ENCODE assay signal across 11 cellular contexts in genomic region chr12:9948606-9949286, GRCh38. TPM values are rescaled to one million over a fixed set of nuclear protein-coding genes. Genes with fewer than 3 reads are reported as not detected.
DNase-seq lines count a peak whose midpoint lies in the region; ATAC-seq and TF ChIP-seq lines count a peak whose summit lies in the region.
"Had no signal": no experiment of that assay in that cellular context is flagged by ENCODE, and none has a peak within 500 bp of the region (broad histone marks: within the 10 kb centered on the region; RNA-seq: fewer than 3 reads in every experiment).

No MANE protein-coding gene starts in this region.

- no peak overlapping the region for H3K9ac ChIP-seq in trophoblast cell (ENCODE audit: low read length)

- H3K18ac ChIP-seq in trophoblast cell (ENCODE audit: low read length), result no peak overlapping the region

- TF ChIP-seq CTCF in CD14-positive monocyte (IDR thresholded peaks at IDR 0.05) (no peak), thyroid gland (IDR thresholded peaks at IDR 0.05) (no peak)

- H2BK12ac ChIP-seq in trophoblast cell (ENCODE audit: low read length), result no peak overlapping the region

- H3K36me3 Mint-ChIP-seq in CD14-positive monocyte, result no peaks in the 10 kb centered on the region

- H2BK5ac ChIP-seq in trophoblast cell (ENCODE audit: low read depth, low read length, poor library complexity), result no peak overlapping the region

- H3K4me3 ChIP-seq in trophoblast cell (ENCODE audit: low read depth, low read length) (no peak overlapping the region), thyroid gland (replicated peaks in 1 of 3) (no peak overlapping the region)

- no peaks in the 10 kb centered on the region for H3K79me1 ChIP-seq in trophoblast cell (ENCODE audit: low read length)

- no CpG with 5 or more reads among the region's 3 CpGs for WGBS in trophoblast cell (ENCODE audit: extremely low coverage, insufficient coverage, insufficient read length)
- WGBS in thyroid gland, 2 donors, result 76 to 78% methylated on average over 3 of the region's 3 CpGs

- no peak overlapping the region for H2AFZ ChIP-seq in trophoblast cell (ENCODE audit: insufficient read depth, low read length, poor library complexity)

- H3K27ac Mint-ChIP-seq in CD14-positive monocyte, result peak overlapping the region; percentile 82 to 91 (median 85)

- ATAC-seq in HG03025 (IDR thresholded peaks at IDR 0.05; ENCODE audit: low FRiP score, unreplicated experiment), result peak; percentile 98

- H2AK5ac ChIP-seq in trophoblast cell (ENCODE audit: low read length), result no peak overlapping the region

- H4K12ac ChIP-seq in trophoblast cell (ENCODE audit: low read depth, low read length), result no peak overlapping the region

- no peak for DNase-seq in CD14-positive monocyte (ENCODE audit: low spot score)
- DNase-seq in GM19238 (ENCODE audit: insufficient read length, low spot score), result peak; percentile 20
- peak; percentile 69 for DNase-seq in SIG-M5 (lab: John Stamatoyannopoulos, UW)
- no peak for DNase-seq in trophoblast cell
- no peak for DNase-seq in NCI-H2171 (lab: John Stamatoyannopoulos, UW)
- DNase-seq in thyroid gland, result no peak
- no peak for DNase-seq in stimulated activated CD4-positive, alpha-beta T cell treated with anti-CD3 and anti-CD28 coated beads, Interleukin-2, amount 100 ng/mL, for 48 hours
- DNase-seq: activated CD4-positive, alpha-beta T cell treated with anti-CD3 and anti-CD28 coated beads, Interleukin-2, amount 50 U/mL, for 1 hour; NCI-H1092 treated with DMSO at 0.1 percent for 48 hours had no signal

- peak overlapping the region in 1 of 2 donors; percentile 2 for H3K4me3 Mint-ChIP-seq in CD14-positive monocyte

- no peak for TF ChIP-seq POLR2A in thyroid gland (IDR thresholded peaks at IDR 0.05)

- peaks cover 72% of the 10 kb centered on the region for H3K4me1 Mint-ChIP-seq in CD14-positive monocyte

- H4K8ac ChIP-seq in trophoblast cell (ENCODE audit: low read depth, low read length), result no peak overlapping the region

- H3K14ac ChIP-seq in trophoblast cell (ENCODE audit: low read length), result no peak overlapping the region

- H3K4me2 ChIP-seq in trophoblast cell (ENCODE audit: low read length), result no peak overlapping the region

- no peak overlapping the region for H4K91ac ChIP-seq in trophoblast cell (ENCODE audit: low read depth, low read length)

- intact Hi-C loops in CD14-positive monocyte (cut with micrococcal nuclease) (loop anchor here (10.0 kb wide), 2 partner anchors 84 to 186 kb away; partner anchors contain the start of genes CLEC2B (in 1 of the 2) and CLEC7A (in 1 of the 2)), thyroid gland (cut with DNase I) (no loop called here)

- H3K27ac ChIP-seq in trophoblast cell (ENCODE audit: low read depth, low read length), result no peak overlapping the region
- no peak overlapping the region for H3K27ac ChIP-seq in thyroid gland

- no peak overlapping the region for H2BK120ac ChIP-seq in trophoblast cell (ENCODE audit: insufficient read depth, low read length, poor library complexity)

- H3K9me3 Mint-ChIP-seq in CD14-positive monocyte, result peaks cover 0 to 2% (median 0%) of the 10 kb centered on the region in 7 donors

- H3K9me3 ChIP-seq in trophoblast cell (ENCODE audit: insufficient read depth, low read depth, low read length) (no peaks in the 10 kb centered on the region), thyroid gland (no peaks in the 10 kb centered on the region)

- H3K36me3 ChIP-seq in trophoblast cell (ENCODE audit: control insufficient read depth in 1 of 2, insufficient read depth in 2 of 2, low read length in 2 of 2) (no peaks in the 10 kb centered on the region), thyroid gland (no peaks in the 10 kb centered on the region)

- no peak overlapping the region for H3K4ac ChIP-seq in trophoblast cell (ENCODE audit: low read depth, low read length)

- no peak overlapping the region for H3K23ac ChIP-seq in trophoblast cell (ENCODE audit: low read length)

- H3K4me1 ChIP-seq in trophoblast cell (ENCODE audit: control insufficient read depth in 1 of 2, insufficient read depth in 2 of 2, low read length in 2 of 2) (no peaks in the 10 kb centered on the region), thyroid gland (no peaks in the 10 kb centered on the region)

- peaks cover 0 to 3% (median 0%) of the 10 kb centered on the region in 3 donors for H3K27me3 Mint-ChIP-seq in CD14-positive monocyte (ENCODE audit: low read depth in 3 of 3)

- no peaks in the 10 kb centered on the region for H3K27me3 ChIP-seq in trophoblast cell (ENCODE audit: insufficient read depth, low read length)
- no peaks in the 10 kb centered on the region for H3K27me3 ChIP-seq in thyroid gland

- no peaks in the 10 kb centered on the region for H3K79me2 ChIP-seq in trophoblast cell (ENCODE audit: control insufficient read depth, insufficient read depth, low read length, poor library complexity)

RNA-seq across cellular contexts. Expression of gene CLEC2A, which starts 16.6 kb away (rescaled TPM):
- not detected for polyA plus RNA-seq in CD14-positive monocyte
- polyA plus RNA-seq in trophoblast cell (2013), result 0.10 TPM in 1 of 2 replicates, not detected in the other
- total RNA-seq in thyroid gland, result not detected
- total RNA-seq: renal cortical epithelial cell had no signal

RNA-seq across cellular contexts. Expression of gene CLEC12A, which starts 22.5 kb away (rescaled TPM):
- polyA plus RNA-seq in CD14-positive monocyte, result 100 to 1,000 TPM; 356 to 412 TPM
- 0.15 and 0.32 TPM in 2 replicates for polyA plus RNA-seq in trophoblast cell (2013)
- total RNA-seq in thyroid gland, result under 1 TPM in 1 of 4 donors, not detected in 3; 0.22 TPM
- total RNA-seq: renal cortical epithelial cell had no signal

RNA-seq across cellular contexts. Expression of gene CLEC1B, which starts 50.2 kb away (rescaled TPM):
- 1 to 10 TPM; 3.5 to 3.9 TPM for polyA plus RNA-seq in CD14-positive monocyte
- 2.6 and 3.6 TPM in 2 replicates for polyA plus RNA-seq in trophoblast cell (2013)
- total RNA-seq in thyroid gland, result not detected
- total RNA-seq: renal cortical epithelial cell had no signal

Comparison
In these comparisons a context has a peak if more than half of its experiments do, and no peak if none do; other contexts are left out.
1. DNase-seq: peak in GM19238 (single experiment) and SIG-M5 (single experiment); none in CD14-positive monocyte (single experiment), trophoblast cell (0 of 2), NCI-H2171 (single experiment), thyroid gland (0 of 2) and stimulated activated CD4-positive, alpha-beta T cell treated with anti-CD3 and anti-CD28 coated beads, Interleukin-2, amount 100 ng/mL, for 48 hours (0 of 2).